ENCODE assay signal across 20 cellular contexts in the genomic region with DNA sequence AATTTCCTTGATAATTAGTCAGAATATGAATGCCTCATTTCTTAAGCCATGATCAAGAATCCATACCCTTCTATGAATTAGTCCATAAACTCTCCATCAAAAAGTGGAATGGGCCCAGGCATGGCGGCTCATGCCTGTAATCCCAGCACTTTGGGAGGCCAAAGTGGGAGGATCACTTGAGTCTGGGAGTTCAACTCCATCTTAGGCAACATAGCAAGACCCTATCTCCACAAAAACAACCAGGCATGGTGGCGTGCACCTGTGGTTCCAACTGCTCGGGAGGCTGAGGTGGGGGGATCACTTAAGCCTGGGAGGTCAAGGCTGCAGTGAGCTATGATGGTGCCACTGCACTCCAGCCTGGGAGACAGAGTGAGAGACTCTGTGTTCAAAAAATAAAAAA. TPM values are rescaled to one million over a fixed set of nuclear protein-coding genes. Genes with fewer than 3 reads are reported as not detected.
DNase-seq lines count a peak whose midpoint lies in the region; ATAC-seq and TF ChIP-seq lines count a peak whose summit lies in the region.
"Had no signal": no experiment of that assay in that cellular context is flagged by ENCODE, and none has a peak within 500 bp of the region (broad histone marks: within the 10 kb centered on the region; RNA-seq: fewer than 3 reads in every experiment).

No MANE protein-coding gene starts in this region.

- peaks cover 11% of the 10 kb centered on the region in 2 donors for H3K27me3 Mint-ChIP-seq in natural killer cell treated with Interleukin-12 subunit alpha and Interleukin-12 subunit beta and Interleukin-15 and Interleukin-18, amount 100 ng/mL, for 72 hours
- H3K27me3 Mint-ChIP-seq in natural killer cell (ENCODE audit: low read depth in 2 of 2): peaks cover 2 to 19% of the 10 kb centered on the region in 2 donors
- H3K27me3 Mint-ChIP-seq in immature natural killer cell (ENCODE audit: low read depth in 3 of 3): peaks cover 0 to 5% (median 4%) of the 10 kb centered on the region in 3 donors

- intact Hi-C loops in natural killer cell (cut with micrococcal nuclease) (no loop called here), esophagus muscularis mucosa (cut with DNase I) (no loop called here), spleen (cut with DNase I; ENCODE audit: low total_unique reads) (no loop called here), aorta (cut with DNase I) (loop anchor here in 1 of 2 donors (5.0 kb wide), 1 partner anchor 148 kb away; a partner anchor contains a TSS)

- H3K27me3 ChIP-seq in esophagus muscularis mucosa (peaks cover 0 to 51% (median 0%) of the 10 kb centered on the region in 4 donors), spleen (replicated peaks in 1 of 7) (peaks cover 0 to 38% (median 0%) of the 10 kb centered on the region in 7 donors), aorta (ENCODE audit: control insufficient read depth in 1 of 2, insufficient read depth in 2 of 2, low read length in 1 of 2) (no peaks in the 10 kb centered on the region)

- no peaks in the 10 kb centered on the region for H3K9me3 Mint-ChIP-seq in natural killer cell treated with Interleukin-12 subunit alpha and Interleukin-12 subunit beta and Interleukin-15 and Interleukin-18, amount 100 ng/mL, for 72 hours
- H3K9me3 Mint-ChIP-seq in natural killer cell (no peaks in the 10 kb centered on the region), immature natural killer cell (no peaks in the 10 kb centered on the region)

- H3K36me3 ChIP-seq in esophagus muscularis mucosa (no peaks in the 10 kb centered on the region), spleen (no peaks in the 10 kb centered on the region), aorta (ENCODE audit: control insufficient read depth in 1 of 2, insufficient read depth in 2 of 2, low read length in 1 of 2) (no peaks in the 10 kb centered on the region)

- H3K4me1 ChIP-seq in esophagus muscularis mucosa: no peaks in the 10 kb centered on the region
- H3K4me1 ChIP-seq in spleen: no peaks in the 10 kb centered on the region
- no peaks in the 10 kb centered on the region for H3K4me1 ChIP-seq in aorta (ENCODE audit: control insufficient read depth in 1 of 2, insufficient read depth in 2 of 2, low read length in 2 of 2)

- no peaks in the 10 kb centered on the region for H3K36me3 Mint-ChIP-seq in natural killer cell treated with Interleukin-12 subunit alpha and Interleukin-12 subunit beta and Interleukin-15 and Interleukin-18, amount 100 ng/mL, for 72 hours
- H3K36me3 Mint-ChIP-seq in natural killer cell (no peaks in the 10 kb centered on the region), immature natural killer cell (no peaks in the 10 kb centered on the region)
- H3K36me3 Mint-ChIP-seq: CD4-positive, CD25-positive, alpha-beta regulatory T cell had no signal

- no peak for TF ChIP-seq EP300 in esophagus muscularis mucosa (IDR thresholded peaks at IDR 0.05)

- no peak for TF ChIP-seq CTCF in natural killer cell (IDR thresholded peaks at IDR 0.05)
- TF ChIP-seq CTCF in esophagus muscularis mucosa (IDR thresholded peaks at IDR 0.05): no peak
- TF ChIP-seq CTCF in spleen (IDR thresholded peaks at IDR 0.05 in 8 of 11, conservative IDR thresholded peaks at IDR 0.05 in 3 of 11): no peak
- no peak for TF ChIP-seq CTCF in foreskin fibroblast (IDR thresholded peaks at IDR 0.05; ENCODE audit: low read depth, low read length)

- H3K27ac ChIP-seq in esophagus muscularis mucosa (replicated peaks in 1 of 4) (no peak overlapping the region), spleen (no peak overlapping the region), aorta (ENCODE audit: low read depth in 1 of 2, low read length in 2 of 2) (no peak overlapping the region)

- 98% methylated on average over 3 of the region's 3 CpGs for WGBS in esophagus muscularis mucosa
- 84 to 92% (median 88%) methylated on average over 3 of the region's 3 CpGs for WGBS in spleen, 5 donors
- WGBS in aorta, 2 donors: 93 to 95% methylated on average over 3 of the region's 3 CpGs

- peaks cover 0 to 3% of the 10 kb centered on the region in 2 donors for H3K4me1 Mint-ChIP-seq in natural killer cell treated with Interleukin-12 subunit alpha and Interleukin-12 subunit beta and Interleukin-15 and Interleukin-18, amount 100 ng/mL, for 72 hours (ENCODE audit: low read depth in 2 of 2)
- H3K4me1 Mint-ChIP-seq in natural killer cell (no peaks in the 10 kb centered on the region), immature natural killer cell (no peaks in the 10 kb centered on the region)
- H3K4me1 Mint-ChIP-seq: CD4-positive, CD25-positive, alpha-beta regulatory T cell had no signal

- H3K27ac Mint-ChIP-seq in natural killer cell treated with Interleukin-12 subunit alpha and Interleukin-12 subunit beta and Interleukin-15 and Interleukin-18, amount 100 ng/mL, for 72 hours: no peak overlapping the region
- no peak overlapping the region for H3K27ac Mint-ChIP-seq in natural killer cell
- H3K27ac Mint-ChIP-seq in immature natural killer cell: no peak overlapping the region
- H3K27ac Mint-ChIP-seq: CD4-positive, CD25-positive, alpha-beta regulatory T cell had no signal

- peak; percentile 12 for DNase-seq in natural killer cell treated with Interleukin-12 subunit alpha and Interleukin-12 subunit beta and Interleukin-15 and Interleukin-18, amount 100 ng/mL, for 72 hours (ENCODE audit: low spot score)
- DNase-seq in natural killer cell: no peak
- peak; percentile 68 for DNase-seq in esophagus muscularis mucosa (ENCODE audit: extremely low spot score)
- DNase-seq in spleen: peak; percentile 24
- peak; percentile 7 to 30 for DNase-seq in aorta
- no peak for DNase-seq in occipital lobe (lab: John Stamatoyannopoulos, UW)
- no peak for DNase-seq in foreskin fibroblast
- DNase-seq in immature natural killer cell: no peak
- DNase-seq: CD4-positive, CD25-positive, alpha-beta regulatory T cell; DMS79; Karpas-422; MV-4-11; NCI-H1417 treated with DMSO at 0.1 percent for 48 hours; NCI-H187; NCI-H446; NCI-H526 treated with DMSO at 0.1 percent for 48 hours; OCI-M1; SIG-M5 had no signal

- no peak for ATAC-seq in natural killer cell treated with Interleukin-12 subunit alpha and Interleukin-12 subunit beta and Interleukin-15 and Interleukin-18, amount 100 ng/mL, for 72 hours
- ATAC-seq in natural killer cell (no peak), aorta (ENCODE audit: low FRiP score) (no peak)

- H3K4me3 ChIP-seq in esophagus muscularis mucosa: no peak overlapping the region
- no peak overlapping the region for H3K4me3 ChIP-seq in spleen
- no peak overlapping the region for H3K4me3 ChIP-seq in aorta (ENCODE audit: low read length in 2 of 2)
- H3K4me3 ChIP-seq in foreskin fibroblast (ENCODE audit: low read depth in 1 of 2, low read length in 2 of 2): no peak overlapping the region

- H3K9me3 ChIP-seq in esophagus muscularis mucosa: no peaks in the 10 kb centered on the region
- H3K9me3 ChIP-seq in spleen: no peaks in the 10 kb centered on the region
- H3K9me3 ChIP-seq in aorta (ENCODE audit: control insufficient read depth, low read length): no peaks in the 10 kb centered on the region

- TF ChIP-seq POLR2A in esophagus muscularis mucosa (IDR thresholded peaks at IDR 0.05; ENCODE audit: low read depth) (no peak), spleen (IDR thresholded peaks at IDR 0.05) (no peak)

- H3K4me3 Mint-ChIP-seq in natural killer cell treated with Interleukin-12 subunit alpha and Interleukin-12 subunit beta and Interleukin-15 and Interleukin-18, amount 100 ng/mL, for 72 hours: no peak overlapping the region
- H3K4me3 Mint-ChIP-seq in natural killer cell (no peak overlapping the region), immature natural killer cell (no peak overlapping the region)
- H3K4me3 Mint-ChIP-seq: CD4-positive, CD25-positive, alpha-beta regulatory T cell had no signal

RNA-seq across cellular contexts. Expression of a gene that starts 52.1 kb away (rescaled TPM):
- total RNA-seq in natural killer cell treated with Interleukin-12 subunit alpha and Interleukin-12 subunit beta and Interleukin-15 and Interleukin-18, amount 100 ng/mL, for 72 hours: under 1 TPM in 1 of 2 donors, not detected in 1; 0.11 TPM
- 1 to 10 TPM in 1 of 3 donors, not detected in 2; 4.9 TPM for total RNA-seq in natural killer cell
- 10 to 100 TPM; 10.8 to 25.3 (median 15.6) TPM for total RNA-seq in esophagus muscularis mucosa
- total RNA-seq in spleen: 10 to 100 TPM in 5 of 7 donors, 1 to 10 TPM in 2; 5.7 to 23.8 (median 12.1) TPM
- polyA plus RNA-seq in spleen: 1 to 10 TPM in 1 of 3 donors, under 1 TPM in 2; 0.30 to 1.4 (median 0.61) TPM
- total RNA-seq in aorta: under 1 TPM; 0.16 to 0.93 TPM
- polyA plus RNA-seq in aorta: 1 to 10 TPM in 1 of 2 donors, not detected in 1; 4.8 TPM
- 47.1 TPM for total RNA-seq in occipital lobe
- polyA plus RNA-seq in immature natural killer cell: not detected
- total RNA-seq: CD4-positive, CD25-positive, alpha-beta regulatory T cell; H4; M059J had no signal
- polyA plus RNA-seq: CD4-positive, CD25-positive, alpha-beta regulatory T cell had no signal

Comparison
In these comparisons a context has a peak if more than half of its experiments do, and no peak if none do; other contexts are left out.
1. DNase-seq: peak in natural killer cell treated with Interleukin-12 subunit alpha and Interleukin-12 subunit beta and Interleukin-15 and Interleukin-18, amount 100 ng/mL, for 72 hours (single experiment), esophagus muscularis mucosa (single experiment), spleen (single experiment) and aorta (2 of 2); none in natural killer cell (single experiment), occipital lobe (single experiment), foreskin fibroblast (0 of 2) and immature natural killer cell (0 of 3).